Comparison of ENCODE assay signal across 2 cellular contexts in the genomic region with DNA sequence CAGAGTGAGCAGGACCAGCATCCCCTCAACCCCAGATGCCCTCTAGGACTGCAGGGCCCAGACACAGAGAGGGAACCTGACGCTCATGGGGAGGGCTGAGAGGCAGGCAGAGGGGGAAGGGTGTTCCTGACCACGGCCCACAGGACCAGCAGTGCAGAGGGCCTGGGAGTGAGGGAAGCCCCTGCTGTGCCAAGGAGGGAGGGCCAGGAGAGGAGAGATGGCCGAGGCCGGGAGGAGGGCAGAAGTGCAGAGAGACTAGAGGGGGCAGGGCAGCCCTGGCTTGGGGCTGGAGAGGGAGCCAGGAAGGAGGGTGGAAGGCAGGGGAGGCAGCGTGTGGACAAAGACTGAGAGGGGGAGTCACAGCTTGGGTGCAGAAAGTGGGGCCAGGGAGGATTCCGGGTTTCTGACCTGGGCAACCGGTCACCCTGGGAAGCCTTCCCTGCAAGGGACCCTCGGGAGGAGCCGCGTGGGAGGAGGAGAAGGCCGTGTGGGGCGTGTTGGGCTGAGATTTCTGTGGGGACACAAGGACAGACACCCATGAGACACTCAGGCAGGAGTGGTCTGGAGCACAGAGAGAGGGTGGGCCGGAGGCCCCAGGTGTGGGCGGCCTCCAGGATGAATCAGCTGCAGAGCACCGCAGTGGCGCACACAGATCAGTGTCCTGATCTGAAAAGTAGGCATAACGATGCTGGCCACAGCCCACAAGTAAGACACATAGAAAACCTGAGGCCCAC.
TF ChIP-seq lines count a peak whose summit lies in the region.

No MANE protein-coding gene starts in this region.

TF ChIP-seq in SK-N-SH, 30 proteins besides CTCF, POLR2A, EP300 and RAD21 (continued from another document):
- no peak for TF ChIP-seq POLR2AphosphoS5 (IDR thresholded peaks at IDR 0.05; ENCODE audit: low read depth, low read length)
- TF ChIP-seq TEAD4 (IDR thresholded peaks at IDR 0.05; ENCODE audit: borderline replicate concordance, insufficient read depth) = no peak
- no peak for TF ChIP-seq RCOR1 (IDR thresholded peaks at IDR 0.05; ENCODE audit: low read length)
- no peak for TF ChIP-seq RXRA (IDR thresholded peaks at IDR 0.05; ENCODE audit: borderline replicate concordance, low read depth)

TF ChIP-seq in SK-N-SH treated with all-trans-retinoic acid at 6 μM for 48 hours, 23 proteins besides CTCF, POLR2A, EP300 and RAD21 (continued from another document):
- TF ChIP-seq TOX (CRISPR knock-in tag; IDR thresholded peaks at IDR 0.05; ENCODE audit: borderline replicate concordance) = no peak
- TF ChIP-seq, protein P1, sequence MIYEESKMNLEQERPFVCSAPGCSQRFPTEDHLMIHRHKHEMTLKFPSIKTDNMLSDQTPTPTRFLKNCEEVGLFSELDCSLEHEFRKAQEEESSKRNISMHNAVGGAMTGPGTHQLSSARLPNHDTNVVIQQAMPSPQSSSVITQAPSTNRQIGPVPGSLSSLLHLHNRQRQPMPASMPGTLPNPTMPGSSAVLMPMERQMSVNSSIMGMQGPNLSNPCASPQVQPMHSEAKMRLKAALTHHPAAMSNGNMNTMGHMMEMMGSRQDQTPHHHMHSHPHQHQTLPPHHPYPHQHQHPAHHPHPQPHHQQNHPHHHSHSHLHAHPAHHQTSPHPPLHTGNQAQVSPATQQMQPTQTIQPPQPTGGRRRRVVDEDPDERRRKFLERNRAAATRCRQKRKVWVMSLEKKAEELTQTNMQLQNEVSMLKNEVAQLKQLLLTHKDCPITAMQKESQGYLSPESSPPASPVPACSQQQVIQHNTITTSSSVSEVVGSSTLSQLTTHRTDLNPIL (CRISPR knock-in tag; IDR thresholded peaks at IDR 0.05; ENCODE audit: low read depth) = no peak
- TF ChIP-seq ZFP3 (CRISPR knock-in tag; IDR thresholded peaks at IDR 0.05) = no peak
- TF ChIP-seq ZC3H10 (CRISPR knock-in tag; IDR thresholded peaks at IDR 0.05) = no peak
- no peak for TF ChIP-seq SNAI2 (CRISPR knock-in tag; IDR thresholded peaks at IDR 0.05)
- no peak for TF ChIP-seq BACH2 (CRISPR knock-in tag; IDR thresholded peaks at IDR 0.05; ENCODE audit: borderline replicate concordance)
